In the genomic region with DNA sequence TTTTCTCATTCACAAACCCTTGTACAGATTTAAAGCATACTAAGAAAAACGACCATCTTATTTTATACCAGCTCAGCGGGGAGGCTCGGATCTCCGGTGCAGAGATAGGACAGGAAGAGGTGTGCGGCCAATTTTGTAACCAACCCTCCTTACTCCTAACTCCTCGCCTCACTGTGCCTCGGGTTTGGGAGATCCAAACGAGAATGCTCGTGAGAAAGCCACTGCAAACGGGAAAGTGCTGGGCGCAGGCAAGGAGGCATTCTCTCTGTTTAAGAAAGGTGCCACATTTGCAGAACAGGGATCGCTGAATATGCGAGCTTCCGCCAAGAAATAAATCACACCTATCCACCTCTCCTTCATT, we compare ENCODE assay signal across 1 cellular context.
TF ChIP-seq lines count a peak whose summit lies in the region.

No MANE protein-coding gene starts in this region.

TF ChIP-seq in H1, 55 proteins besides CTCF, POLR2A, EP300 and RAD21:
- TF ChIP-seq, protein P1, sequence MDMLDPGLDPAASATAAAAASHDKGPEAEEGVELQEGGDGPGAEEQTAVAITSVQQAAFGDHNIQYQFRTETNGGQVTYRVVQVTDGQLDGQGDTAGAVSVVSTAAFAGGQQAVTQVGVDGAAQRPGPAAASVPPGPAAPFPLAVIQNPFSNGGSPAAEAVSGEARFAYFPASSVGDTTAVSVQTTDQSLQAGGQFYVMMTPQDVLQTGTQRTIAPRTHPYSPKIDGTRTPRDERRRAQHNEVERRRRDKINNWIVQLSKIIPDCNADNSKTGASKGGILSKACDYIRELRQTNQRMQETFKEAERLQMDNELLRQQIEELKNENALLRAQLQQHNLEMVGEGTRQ (IDR thresholded peaks at IDR 0.05; ENCODE audit: low read length): no peak
- TF ChIP-seq ASH2L (IDR thresholded peaks at IDR 0.05; ENCODE audit: low read length): no peak
- TF ChIP-seq TBP (IDR thresholded peaks at IDR 0.05; ENCODE audit: low read depth, low read length): no peak
- TF ChIP-seq ZNF274 (IDR thresholded peaks at IDR 0.05; ENCODE audit: borderline replicate concordance, extremely low read depth, low read length): no peak
